ENCODE assay signal across 2 cellular contexts in genomic region chr5:875931-876330, GRCh38.
TF ChIP-seq lines count a peak whose summit lies in the region.

No MANE protein-coding gene starts in this region.

TF ChIP-seq in HepG2, 621 proteins besides CTCF, POLR2A, EP300 and RAD21:
- TF ChIP-seq ZNF180 (CRISPR knock-in tag; IDR thresholded peaks at IDR 0.05; ENCODE audit: borderline replicate concordance, low read depth) (no peak), AGO2 (optimal IDR thresholded peaks at IDR 0.05; ENCODE audit: low read depth, low read length) (peak; percentile 25), KIAA2018 (CRISPR knock-in tag; IDR thresholded peaks at IDR 0.05; ENCODE audit: borderline replicate concordance) (no peak)

TF ChIP-seq in H1, 55 proteins besides CTCF, POLR2A, EP300 and RAD21:
- TF ChIP-seq SRF (IDR thresholded peaks at IDR 0.05; ENCODE audit: low read depth, low read length) (no peak), ASH2L (IDR thresholded peaks at IDR 0.05; ENCODE audit: low read length) (no peak), FOSL1 (IDR thresholded peaks at IDR 0.05; ENCODE audit: insufficient read depth, low read depth, low read length) (no peak), POLR2AphosphoS5 (IDR thresholded peaks at IDR 0.05; ENCODE audit: low read depth, low read length) (no peak), E2F6 (IDR thresholded peaks at IDR 0.05) (no peak), TEAD4 (IDR thresholded peaks at IDR 0.05; ENCODE audit: low read depth, low read length) (no peak), CHD7 (IDR thresholded peaks at IDR 0.05; ENCODE audit: insufficient replicate concordance, low read length) (no peak), TCF12 (IDR thresholded peaks at IDR 0.05; ENCODE audit: low read depth, low read length) (no peak), GABPA (IDR thresholded peaks at IDR 0.05; ENCODE audit: borderline replicate concordance, insufficient read depth, low read length) (no peak), BACH1 (IDR thresholded peaks at IDR 0.05; ENCODE audit: low read length) (no peak), NRF1 (IDR thresholded peaks at IDR 0.05; ENCODE audit: low read depth, low read length) (no peak), CHD1 (IDR thresholded peaks at IDR 0.05; ENCODE audit: low read depth, low read length) (no peak), POU5F1 (IDR thresholded peaks at IDR 0.05; ENCODE audit: low read depth, low read length) (no peak), TAF1 (IDR thresholded peaks at IDR 0.05; ENCODE audit: low read depth, low read length) (no peak), CTBP2 (IDR thresholded peaks at IDR 0.05; ENCODE audit: borderline replicate concordance, insufficient read depth, insufficient read length, low read length) (no peak), SUZ12 (IDR thresholded peaks at IDR 0.05; ENCODE audit: low read length) (no peak), HDAC2 (IDR thresholded peaks at IDR 0.05; ENCODE audit: borderline replicate concordance in 1 of 2, low read depth in 2 of 2, low read length in 2 of 2) (no peak), CHD2 (IDR thresholded peaks at IDR 0.05; ENCODE audit: low read length) (no peak)
